Comparison of ENCODE assay signal across 30 cellular contexts in genomic region chr5:2921651-2922050, GRCh38.
"Had no signal": no experiment of that assay in that cellular context is flagged by ENCODE, and none has a peak within 500 bp of the region (broad histone marks: within the 10 kb centered on the region; RNA-seq: fewer than 3 reads in every experiment).

No MANE protein-coding gene starts in this region.

- H3K4me3 ChIP-seq: heart right ventricle, hepatocyte, left lung, lower lobe of right lung, mucosa of descending colon, pancreas, prostate gland, skin epidermis, stomach, testis, thyroid gland, transverse colon, upper lobe of right lung, uterus had no signal

- H2AFZ ChIP-seq: hepatocyte had no signal

- H3K36me3 Mint-ChIP-seq: naive thymus-derived CD4-positive, alpha-beta T cell; natural killer cell treated with Interleukin-12 subunit alpha and Interleukin-12 subunit beta and Interleukin-15 and Interleukin-18, amount 100 ng/mL, for 72 hours; stimulated activated naive B cell treated with anti-CD40 and anti-IgM and Interleukin-4, amounts not matched to agents 10 μg/mL and 1 μg/mL and 100 μg/mL, for 72 hours had no signal

- DNase-seq: heart right ventricle; kidney; left colon; lower lobe of right lung; mesendoderm; midbrain; mucosa of descending colon; naive thymus-derived CD4-positive, alpha-beta T cell; occipital lobe; pancreas; posterior cingulate gyrus; retina; right cardiac atrium; stimulated activated CD4-positive, alpha-beta T cell treated with anti-CD3 and anti-CD28 coated beads, Interleukin-12 subunit alpha, Interleukin-12 subunit beta, amount 100 ng/mL, for 4 hours; stimulated activated CD4-positive, alpha-beta T cell treated with anti-CD3 and anti-CD28 coated beads, Interleukin-15, amount 100 ng/mL, for 24 hours; stimulated activated CD4-positive, alpha-beta T cell treated with anti-CD3 and anti-CD28 coated beads, Interleukin-2, amount 100 ng/mL, for 24 hours; stimulated activated CD4-positive, alpha-beta T cell treated with anti-CD3 and anti-CD28 coated beads, Interleukin-4, amount 100 ng/mL, for 1 hour; stimulated activated naive B cell treated with anti-CD40 and anti-IgM and Interleukin-4, amounts not matched to agents 10 μg/mL and 1 μg/mL and 100 μg/mL, for 72 hours; stimulated activated naive CD8-positive, alpha-beta T cell treated with anti-CD3 and anti-CD28 coated beads, Interleukin-15, Interleukin-2, amounts not matched to agents 100 U/mL and 50 U/mL, for 24 hours; stomach; testis; thyroid gland; transverse colon; upper lobe of right lung; uterus had no signal

- H3K4me1 Mint-ChIP-seq: naive thymus-derived CD4-positive, alpha-beta T cell; stimulated activated naive B cell treated with anti-CD40 and anti-IgM and Interleukin-4, amounts not matched to agents 10 μg/mL and 1 μg/mL and 100 μg/mL, for 72 hours had no signal

- H3K27me3 ChIP-seq: hepatocyte, left lung, stomach, testis, thyroid gland, transverse colon, upper lobe of right lung, uterus had no signal

- H3K4me1 ChIP-seq: heart right ventricle, left lung, lower lobe of right lung, pancreas, prostate gland, stomach, testis, thyroid gland, transverse colon, upper lobe of right lung, uterus had no signal

- H3K27ac Mint-ChIP-seq: naive thymus-derived CD4-positive, alpha-beta T cell; natural killer cell treated with Interleukin-12 subunit alpha and Interleukin-12 subunit beta and Interleukin-15 and Interleukin-18, amount 100 ng/mL, for 72 hours; stimulated activated naive B cell treated with anti-CD40 and anti-IgM and Interleukin-4, amounts not matched to agents 10 μg/mL and 1 μg/mL and 100 μg/mL, for 72 hours had no signal

- H3K4me2 ChIP-seq: hepatocyte had no signal

- H3K27ac ChIP-seq: heart right ventricle, hepatocyte, left lung, lower lobe of right lung, pancreas, prostate gland, skin epidermis, stomach, testis, thyroid gland, transverse colon, upper lobe of right lung, uterus had no signal

- H3K36me3 ChIP-seq: heart right ventricle, left lung, lower lobe of right lung, pancreas, prostate gland, stomach, thyroid gland, transverse colon, upper lobe of right lung, uterus had no signal

- H3K9me3 ChIP-seq: lower lobe of right lung, pancreas, prostate gland, testis, thyroid gland, transverse colon, upper lobe of right lung, uterus had no signal

- H3K27me3 Mint-ChIP-seq: naive thymus-derived CD4-positive, alpha-beta T cell; natural killer cell treated with Interleukin-12 subunit alpha and Interleukin-12 subunit beta and Interleukin-15 and Interleukin-18, amount 100 ng/mL, for 72 hours; stimulated activated naive B cell treated with anti-CD40 and anti-IgM and Interleukin-4, amounts not matched to agents 10 μg/mL and 1 μg/mL and 100 μg/mL, for 72 hours had no signal

- H3K4me3 Mint-ChIP-seq: naive thymus-derived CD4-positive, alpha-beta T cell; natural killer cell treated with Interleukin-12 subunit alpha and Interleukin-12 subunit beta and Interleukin-15 and Interleukin-18, amount 100 ng/mL, for 72 hours; stimulated activated naive B cell treated with anti-CD40 and anti-IgM and Interleukin-4, amounts not matched to agents 10 μg/mL and 1 μg/mL and 100 μg/mL, for 72 hours had no signal
